ENCODE assay signal across 8 cellular contexts in the genomic region with DNA sequence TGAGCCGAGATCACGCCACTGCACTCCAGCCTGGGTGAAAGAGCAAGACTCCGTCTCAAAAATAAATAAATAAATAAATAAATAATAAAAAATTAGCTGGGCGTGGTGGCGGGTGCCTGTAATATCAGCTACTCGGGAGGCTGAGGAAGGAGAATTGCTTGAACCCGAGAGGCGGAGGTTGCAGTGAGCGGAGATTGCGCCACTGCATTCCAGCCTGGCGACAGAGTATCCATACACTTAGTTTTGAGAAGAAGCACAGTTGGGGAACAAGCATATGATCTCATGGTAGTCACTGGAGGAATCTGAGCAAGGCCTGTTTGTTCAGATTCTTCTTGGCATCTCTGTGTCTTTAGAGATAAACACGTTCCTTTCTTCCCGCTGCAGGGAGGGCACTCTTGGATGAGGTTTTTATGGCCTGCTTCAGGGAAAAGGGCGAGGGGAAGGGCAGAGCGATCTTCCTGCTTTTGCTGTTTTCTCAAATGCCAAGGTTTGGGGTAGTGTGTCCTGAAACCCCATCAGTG. TPM values are rescaled to one million over a fixed set of nuclear protein-coding genes. Genes with fewer than 3 reads are reported as not detected.
A peak's percentile ranks its signal among the peaks of the same experiment; 100 is the strongest.
DNase-seq lines count a peak whose midpoint lies in the region; FAIRE-seq and TF ChIP-seq lines count a peak whose summit lies in the region.
"Not testable (repeated sequence)": the region's sequence is repeated elsewhere in the genome, so short reads cannot be mapped to it uniquely, and the experiment has no call there.

No MANE protein-coding gene starts in this region.

- not testable (repeated sequence) for H3K36me3 Mint-ChIP-seq in Caco-2 (ENCODE audit: insufficient read depth, unreplicated experiment); mesothelial cell of epicardium

- H3K18ac ChIP-seq in H1 (ENCODE audit: extremely low read depth, low read length), result not testable (repeated sequence)

- H3K56ac ChIP-seq in H1 (replicated peaks; ENCODE audit: insufficient read length, low read depth, low read length), result not testable (repeated sequence)

- H4K5ac ChIP-seq in H1 (ENCODE audit: insufficient read length, low read depth, low read length), result not testable (repeated sequence)

- H2BK20ac ChIP-seq in H1 (ENCODE audit: low read length), result not testable (repeated sequence)

- not testable (repeated sequence) for H4K8ac ChIP-seq in H1 (ENCODE audit: extremely low read depth, insufficient read depth, low read length)

- peak overlapping the region; percentile 27 for H3K4me3 Mint-ChIP-seq in Caco-2 (ENCODE audit: unreplicated experiment)
- H3K4me3 Mint-ChIP-seq in mesothelial cell of epicardium, result not testable (repeated sequence)

- not testable (repeated sequence) for TF ChIP-seq POLR2A in H1 (IDR thresholded peaks at IDR 0.05; ENCODE audit: control extremely low read depth in 1 of 2, low read depth in 2 of 2, low read length in 2 of 2)

- not testable (repeated sequence) for H3K4me2 ChIP-seq in H1 (ENCODE audit: insufficient read depth in 1 of 2, low read depth in 2 of 2, low read length in 2 of 2)

- not testable (repeated sequence) for H3K36me3 ChIP-seq in Caco-2 (ENCODE audit: control insufficient read depth, insufficient read depth, low read length); H1 (ENCODE audit: control insufficient read depth in 2 of 4, insufficient read depth in 4 of 4, low read length in 3 of 4)

- H3K27ac ChIP-seq in VCaP, result peak overlapping the region; percentile 93
- not testable (repeated sequence) for H3K27ac ChIP-seq in H1 (ENCODE audit: low read depth, low read length)

- H3K9me3 Mint-ChIP-seq in Caco-2 (ENCODE audit: unreplicated experiment); mesothelial cell of epicardium: not testable (repeated sequence)

- H4K20me1 ChIP-seq in H1 (replicated peaks in 1 of 2; ENCODE audit: control insufficient read depth in 1 of 2, insufficient read depth in 2 of 2, low read length in 2 of 2), result not testable (repeated sequence)

- H3K27me3 Mint-ChIP-seq in Caco-2 (ENCODE audit: insufficient read depth, unreplicated experiment); mesothelial cell of epicardium (ENCODE audit: low read depth): not testable (repeated sequence)

- H2BK5ac ChIP-seq in H1 (ENCODE audit: low read depth, low read length), result not testable (repeated sequence)

- TF ChIP-seq CTCF in Caco-2 (IDR thresholded peaks at IDR 0.05; ENCODE audit: insufficient read depth in 1 of 2, low read depth in 1 of 2, low read length in 1 of 2, severe bottlenecking in 1 of 2, unreplicated experiment in 1 of 2); VCaP (conservative IDR thresholded peaks at IDR 0.05); H1 (IDR thresholded peaks at IDR 0.05; ENCODE audit: control extremely low read depth in 1 of 3, insufficient read depth in 1 of 3, low read depth in 1 of 3, low read length in 3 of 3); fibroblast of pulmonary artery (IDR thresholded peaks at IDR 0.05; ENCODE audit: low read length, missing control alignments); mesothelial cell of epicardium (IDR thresholded peaks at IDR 0.05; ENCODE audit: unreplicated experiment): not testable (repeated sequence)

- peak overlapping the region; percentile 55 for H3K27ac Mint-ChIP-seq in Caco-2 (ENCODE audit: unreplicated experiment)
- peak overlapping the region; percentile 37 for H3K27ac Mint-ChIP-seq in mesothelial cell of epicardium

- DNase-seq in Caco-2, result peak; percentile 34 to 55
- DNase-seq in ELF-1 (ENCODE audit: low read depth, low spot score), result peak; percentile 58
- DNase-seq in HCEC 1CT, result peak; percentile 39
- DNase-seq in H1 (ENCODE audit: low read depth in 1 of 2, low spot score in 2 of 2); mesothelial cell of epicardium (ENCODE audit: low spot score in 2 of 2, unreplicated experiment in 2 of 2): not testable (repeated sequence)
- peak; percentile 30 for DNase-seq in fibroblast of pulmonary artery (ENCODE audit: low read depth)
- DNase-seq in islet precursor cell, result peak; percentile 74

- peaks cover 13% of the 10 kb centered on the region for H3K4me1 Mint-ChIP-seq in Caco-2 (ENCODE audit: low read depth, unreplicated experiment)
- peaks cover 17% of the 10 kb centered on the region for H3K4me1 Mint-ChIP-seq in mesothelial cell of epicardium

- CTCF ChIA-PET in Caco-2 (lab: Charles Lee); H1 (lab: Charles Lee; ENCODE audit: partially characterized antibody): not testable (repeated sequence)

- not testable (repeated sequence) for H3K27me3 ChIP-seq in Caco-2 (replicated peaks; ENCODE audit: control insufficient read depth, insufficient read depth, low read length); H1 (replicated peaks in 1 of 4; ENCODE audit: control insufficient read depth in 3 of 4, extremely low read depth in 1 of 4, insufficient read depth in 3 of 4, low read length in 3 of 4)

- H3K9ac ChIP-seq in H1 (replicated peaks in 1 of 4; ENCODE audit: extremely low read depth in 1 of 4, low read depth in 3 of 4, low read length in 3 of 4), result not testable (repeated sequence)

- FAIRE-seq in H1 (lab: Jason Lieb, UNC), result not testable (repeated sequence)

- not testable (repeated sequence) for H3K79me1 ChIP-seq in H1 (ENCODE audit: low read depth, low read length)

- WGBS in H1 (ENCODE audit: extremely low coverage in 1 of 2, insufficient coverage in 1 of 2, insufficient read length in 1 of 2, insufficient replicate concordance in 2 of 2, low coverage in 1 of 2, low lambda C conversion rate in 2 of 2, missing lambda C conversion rate in 1 of 2), 2 experiments, result 90% methylated on average over 15 of the region's 15 CpGs; no CpG with 5 or more reads in 1 of the 2 experiments

- 0 out of 2 replicates have a peak overlapping the region, but pooled peaks have one; percentile 3 for H2AFZ ChIP-seq in H1 (ENCODE audit: low read length)

- not testable (repeated sequence) for H2AK5ac ChIP-seq in H1 (ENCODE audit: low read depth, low read length)

- intact Hi-C loops in Caco-2 (cut with micrococcal nuclease; ENCODE audit: unreplicated experiment), result not testable (repeated sequence)

- not testable (repeated sequence) for H3K4me3 ChIP-seq in Caco-2 (ENCODE audit: low read depth, low read length); H1 (ENCODE audit: extremely low read depth in 1 of 4, insufficient read depth in 2 of 4, low read depth in 3 of 4, low read length in 4 of 4); fibroblast of pulmonary artery (replicated peaks; ENCODE audit: low read depth, low read length)

- not testable (repeated sequence) for H3K4me1 ChIP-seq in Caco-2; H1 (replicated peaks in 1 of 4; ENCODE audit: control insufficient read depth in 3 of 4, insufficient read depth in 4 of 4, low read length in 3 of 4)

- H3K79me2 ChIP-seq in H1 (ENCODE audit: control insufficient read depth in 1 of 2, insufficient read depth in 2 of 2, low read length in 2 of 2), result not testable (repeated sequence)

- not testable (repeated sequence) for H4K91ac ChIP-seq in H1 (replicated peaks; ENCODE audit: insufficient read length, low read length)

- TF ChIP-seq RAD21 in H1 (IDR thresholded peaks at IDR 0.05 in 1 of 2, conservative IDR thresholded peaks at IDR 0.05 in 1 of 2; ENCODE audit: low read depth in 2 of 2, low read length in 2 of 2), result not testable (repeated sequence)

- POLR2A ChIA-PET in Caco-2 (lab: Charles Lee); H1 (lab: Charles Lee; ENCODE audit: partially characterized antibody): not testable (repeated sequence)

- not testable (repeated sequence) for H3K23ac ChIP-seq in H1 (ENCODE audit: insufficient read length)

- not testable (repeated sequence) for H2BK120ac ChIP-seq in H1 (replicated peaks; ENCODE audit: low read depth, low read length)

- not testable (repeated sequence) for H3K23me2 ChIP-seq in H1 (ENCODE audit: low read depth, low read length)

- H2BK15ac ChIP-seq in H1 (ENCODE audit: low read length), result not testable (repeated sequence)

- not testable (repeated sequence) for BruUV-seq in Caco-2 (replicated peaks; lab: Mats Ljungman, UMichigan)

- TF ChIP-seq EP300 in H1 (IDR thresholded peaks at IDR 0.05; ENCODE audit: borderline replicate concordance in 1 of 2, low read depth in 2 of 2, low read length in 2 of 2), result not testable (repeated sequence)

- not testable (repeated sequence) for H2BK12ac ChIP-seq in H1 (ENCODE audit: low read depth, low read length)

- not testable (repeated sequence) for H3K14ac ChIP-seq in H1 (ENCODE audit: insufficient read length)

- not testable (repeated sequence) for H3K9me3 ChIP-seq in Caco-2; H1 (ENCODE audit: insufficient read depth in 2 of 2, low read depth in 1 of 2, low read length in 1 of 2)

- not testable (repeated sequence) for H3K4ac ChIP-seq in H1 (replicated peaks; ENCODE audit: insufficient read length, low read depth, low read length)

RNA-seq across cellular contexts. Expression of gene DENND1A, which starts 15.6 kb away (rescaled TPM):
- total RNA-seq in Caco-2 (2022), result 34.3 and 41.6 TPM in 2 replicates
- total RNA-seq in H1 (2021; fragmentation: NEBNext Ultra II Directional; extraction: Animal tissue kit (Norgen Biotek cat#: 25700)), result 26.2 and 26.4 TPM in 2 replicates
- 24.1 and 33.9 TPM in 2 replicates for polyA plus RNA-seq in H1 (2011; rRNA removed)
- 18.7 TPM for polyA plus RNA-seq in H1 (2011; cell fraction: cytosol; rRNA removed)
- 61.5 TPM for polyA plus RNA-seq in H1 (2011; cell fraction: nucleus; rRNA removed)
- polyA plus RNA-seq in H1 (2012, experiment 1 of 2), result 21.8 to 25.4 TPM (median 24.1 TPM) in 4 replicates
- 18.2 TPM for polyA plus RNA-seq in H1 (2012, experiment 2 of 2)
- polyA plus RNA-seq in H1 (2013, experiment 1 of 2), result 16.0 TPM
- 16.8 TPM for polyA plus RNA-seq in H1 (2013, experiment 2 of 2)
- polyA minus RNA-seq in H1 (2011; rRNA and poly(A)+ RNA removed), result 74.1 and 91.8 TPM in 2 replicates
- 30.5 TPM for polyA minus RNA-seq in H1 (2011; cell fraction: cytosol; rRNA and poly(A)+ RNA removed)
- 81.2 TPM for polyA minus RNA-seq in H1 (2011; cell fraction: nucleus; rRNA and poly(A)+ RNA removed)
- 23.4 to 23.9 TPM (median 23.8 TPM) in 3 replicates for total RNA-seq in mesothelial cell of epicardium
